Comparison of ENCODE assay signal across 1 cellular context in the genomic region with DNA sequence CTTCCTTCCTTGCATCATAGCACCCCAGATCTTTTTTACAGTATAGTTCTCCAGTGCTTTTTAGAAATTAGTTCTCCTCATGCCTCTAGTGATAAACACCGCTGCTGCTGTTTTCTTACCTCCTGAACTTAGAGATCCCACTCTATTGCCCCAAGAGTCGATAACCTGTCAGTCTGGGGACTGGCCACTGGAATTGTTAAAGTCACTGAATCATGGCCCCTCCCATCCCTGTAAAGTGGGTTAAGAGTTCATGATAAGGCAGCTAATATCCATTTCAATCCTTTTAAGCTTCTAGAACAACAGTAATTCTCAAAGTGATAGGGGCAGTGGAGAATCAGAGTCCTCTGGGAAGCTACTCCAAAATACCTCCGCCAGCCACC.
TF ChIP-seq lines count a peak whose summit lies in the region.

No MANE protein-coding gene starts in this region.

TF ChIP-seq in IMR-90, 13 proteins besides CTCF, POLR2A, EP300 and RAD21:
- TF ChIP-seq, protein P1, sequence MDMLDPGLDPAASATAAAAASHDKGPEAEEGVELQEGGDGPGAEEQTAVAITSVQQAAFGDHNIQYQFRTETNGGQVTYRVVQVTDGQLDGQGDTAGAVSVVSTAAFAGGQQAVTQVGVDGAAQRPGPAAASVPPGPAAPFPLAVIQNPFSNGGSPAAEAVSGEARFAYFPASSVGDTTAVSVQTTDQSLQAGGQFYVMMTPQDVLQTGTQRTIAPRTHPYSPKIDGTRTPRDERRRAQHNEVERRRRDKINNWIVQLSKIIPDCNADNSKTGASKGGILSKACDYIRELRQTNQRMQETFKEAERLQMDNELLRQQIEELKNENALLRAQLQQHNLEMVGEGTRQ (IDR thresholded peaks at IDR 0.05; ENCODE audit: low read depth, low read length), result no peak
- no peak for TF ChIP-seq CHD1 (IDR thresholded peaks at IDR 0.05; ENCODE audit: low read depth, low read length)
- no peak for TF ChIP-seq NFE2L2 (IDR thresholded peaks at IDR 0.05; ENCODE audit: low read depth, low read length)
- TF ChIP-seq BHLHE40 (IDR thresholded peaks at IDR 0.05; ENCODE audit: low read depth, low read length), result no peak
- TF ChIP-seq FOS (IDR thresholded peaks at IDR 0.05; ENCODE audit: low read depth, low read length), result no peak
- TF ChIP-seq, protein P2, sequence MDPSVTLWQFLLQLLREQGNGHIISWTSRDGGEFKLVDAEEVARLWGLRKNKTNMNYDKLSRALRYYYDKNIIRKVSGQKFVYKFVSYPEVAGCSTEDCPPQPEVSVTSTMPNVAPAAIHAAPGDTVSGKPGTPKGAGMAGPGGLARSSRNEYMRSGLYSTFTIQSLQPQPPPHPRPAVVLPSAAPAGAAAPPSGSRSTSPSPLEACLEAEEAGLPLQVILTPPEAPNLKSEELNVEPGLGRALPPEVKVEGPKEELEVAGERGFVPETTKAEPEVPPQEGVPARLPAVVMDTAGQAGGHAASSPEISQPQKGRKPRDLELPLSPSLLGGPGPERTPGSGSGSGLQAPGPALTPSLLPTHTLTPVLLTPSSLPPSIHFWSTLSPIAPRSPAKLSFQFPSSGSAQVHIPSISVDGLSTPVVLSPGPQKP (IDR thresholded peaks at IDR 0.05; ENCODE audit: borderline replicate concordance, low read depth, low read length), result no peak
- no peak for TF ChIP-seq RFX5 (IDR thresholded peaks at IDR 0.05; ENCODE audit: low read depth, low read length)
- TF ChIP-seq MAZ (IDR thresholded peaks at IDR 0.05; ENCODE audit: borderline replicate concordance, low read depth, low read length), result no peak
- no peak for TF ChIP-seq SMC3 (IDR thresholded peaks at IDR 0.05; ENCODE audit: low read depth, low read length)
- TF ChIP-seq CEBPB (IDR thresholded peaks at IDR 0.05; ENCODE audit: low read depth, low read length), result no peak
- no peak for TF ChIP-seq MXI1 (IDR thresholded peaks at IDR 0.05; ENCODE audit: borderline replicate concordance, low read depth, low read length)
- no peak for TF ChIP-seq RCOR1 (IDR thresholded peaks at IDR 0.05; ENCODE audit: insufficient replicate concordance, low read length)
- no peak for TF ChIP-seq MAFK (IDR thresholded peaks at IDR 0.05; ENCODE audit: low read depth, low read length)
